ENCODE assay signal across 12 cellular contexts in genomic region chr15:36177590-36178281, GRCh38.
DNase-seq lines count a peak whose midpoint lies in the region; ATAC-seq, FAIRE-seq and TF ChIP-seq lines count a peak whose summit lies in the region.
"Had no signal": no experiment of that assay in that cellular context is flagged by ENCODE, and none has a peak within 500 bp of the region (broad histone marks: within the 10 kb centered on the region; RNA-seq: fewer than 3 reads in every experiment).

No MANE protein-coding gene starts in this region.

- ATAC-seq in WTC11, result no peak

- POLR2A ChIA-PET in WTC11 (lab: Charles Lee), result no interaction called here

- TF ChIP-seq CTCF in D721Med (IDR thresholded peaks at IDR 0.05; ENCODE audit: insufficient read depth, missing control alignments), result no peak
- no peak for TF ChIP-seq CTCF in WTC11 (IDR thresholded peaks at IDR 0.05)

- no peaks in the 10 kb centered on the region for H3K9me3 Mint-ChIP-seq in WTC11

- no peaks in the 10 kb centered on the region for H3K36me3 Mint-ChIP-seq in WTC11

- no peak overlapping the region for H3K27ac Mint-ChIP-seq in WTC11

- H3K4me1 Mint-ChIP-seq in WTC11, result peaks cover 16% of the 10 kb centered on the region
- H3K4me1 Mint-ChIP-seq: central memory CD8-positive, alpha-beta T cell had no signal

- DNase-seq in NCI-H1436 (lab: John Stamatoyannopoulos, UW) (peak; percentile 63), NCI-H1436 treated with DMSO at 0.1 percent for 48 hours (lab: John Stamatoyannopoulos, UW) (no peak), NCI-H748 (lab: John Stamatoyannopoulos, UW; ENCODE audit: unreplicated experiment) (peak; percentile 81), fibroblast of the conjunctiva (ENCODE audit: low read depth) (peak; percentile 32), occipital lobe (lab: John Stamatoyannopoulos, UW) (no peak), D721Med (ENCODE audit: insufficient read length, low spot score) (no peak), WTC11 (ENCODE audit: low spot score) (no peak)
- DNase-seq: stimulated activated naive CD4-positive, alpha-beta T cell treated with Interleukin-2 at 50 U/mL for 16 hours had no signal

- H3K27ac ChIP-seq in temporal lobe (ENCODE audit: low read depth, low read length), result peak overlapping the region; percentile 76
- H3K27ac ChIP-seq: RWPE1 had no signal

- H3K27me3 Mint-ChIP-seq in WTC11 (ENCODE audit: low read depth), result no peaks in the 10 kb centered on the region
- H3K27me3 Mint-ChIP-seq: central memory CD8-positive, alpha-beta T cell had no signal

- CTCF ChIA-PET in WTC11 (lab: Charles Lee), result no interaction called here

- FAIRE-seq in D721Med (lab: Jason Lieb, UNC), result no peak
- FAIRE-seq: HTR-8/SVneo had no signal

- no peak overlapping the region for H3K4me3 Mint-ChIP-seq in WTC11
- H3K4me3 Mint-ChIP-seq: central memory CD8-positive, alpha-beta T cell had no signal

TF ChIP-seq in WTC11, 78 proteins besides CTCF, POLR2A, EP300 and RAD21:
- TF ChIP-seq ZNF396 (CRISPR knock-in tag; IDR thresholded peaks at IDR 0.05; ENCODE audit: borderline replicate concordance) (no peak), RORB (CRISPR knock-in tag; IDR thresholded peaks at IDR 0.05) (no peak), SP1 (CRISPR knock-in tag; conservative IDR thresholded peaks at IDR 0.05) (no peak), TEAD4 (CRISPR knock-in tag; IDR thresholded peaks at IDR 0.05) (no peak), E2F5 (CRISPR knock-in tag; IDR thresholded peaks at IDR 0.05) (no peak), NR3C1 (CRISPR knock-in tag; conservative IDR thresholded peaks at IDR 0.05; ENCODE audit: low read depth) (no peak), E2F4 (CRISPR knock-in tag; IDR thresholded peaks at IDR 0.05; ENCODE audit: borderline replicate concordance, low read depth) (no peak), ZNF416 (CRISPR knock-in tag; IDR thresholded peaks at IDR 0.05) (no peak), STAT6 (CRISPR knock-in tag; conservative IDR thresholded peaks at IDR 0.05; ENCODE audit: low read depth) (no peak), HMGXB4 (CRISPR knock-in tag; IDR thresholded peaks at IDR 0.05) (no peak), PREB (CRISPR knock-in tag; IDR thresholded peaks at IDR 0.05; ENCODE audit: borderline replicate concordance) (no peak), GABPB1 (CRISPR knock-in tag; IDR thresholded peaks at IDR 0.05) (no peak), GTF2I (CRISPR knock-in tag; conservative IDR thresholded peaks at IDR 0.05) (no peak), TP53 (CRISPR knock-in tag; IDR thresholded peaks at IDR 0.05) (no peak), ELF4 (CRISPR knock-in tag; IDR thresholded peaks at IDR 0.05; ENCODE audit: low read depth) (no peak), FOXP4 (CRISPR knock-in tag; IDR thresholded peaks at IDR 0.05) (no peak), ZNF219 (CRISPR knock-in tag; IDR thresholded peaks at IDR 0.05; ENCODE audit: borderline replicate concordance) (no peak), SOX15 (CRISPR knock-in tag; IDR thresholded peaks at IDR 0.05) (no peak)

Comparison
In these comparisons a context has a peak if more than half of its experiments do, and no peak if none do; other contexts are left out.
1. DNase-seq: peak in NCI-H1436 (single experiment), NCI-H748 (single experiment) and fibroblast of the conjunctiva (single experiment); none in NCI-H1436 treated with DMSO at 0.1 percent for 48 hours (single experiment), occipital lobe (single experiment), D721Med (single experiment) and WTC11 (single experiment).